31 cellular contexts compared by ENCODE assay signal in genomic region chr7:17962652-17963051, GRCh38.
"Had no signal": no experiment of that assay in that cellular context is flagged by ENCODE, and none has a peak within 500 bp of the region (broad histone marks: within the 10 kb centered on the region; RNA-seq: fewer than 3 reads in every experiment).

No MANE protein-coding gene starts in this region.

- H3K4me3 ChIP-seq: ovary, psoas muscle, skin epidermis, smooth muscle cell, spleen, suprapubic skin, testis, tibial artery, transverse colon, upper lobe of left lung, vagina had no signal

- H3K4me1 ChIP-seq: parathyroid adenoma, psoas muscle, spleen, suprapubic skin, testis, tibial artery, transverse colon, upper lobe of left lung, vagina had no signal

- H3K4me2 ChIP-seq: smooth muscle cell had no signal

- H3K27ac ChIP-seq: neutrophil, ovary, parathyroid adenoma, psoas muscle, skin epidermis, spleen, suprapubic skin, testis, tibial artery, transverse colon, upper lobe of left lung, vagina had no signal

- ATAC-seq: naive thymus-derived CD8-positive, alpha-beta T cell; natural killer cell treated with Interleukin-12 subunit alpha and Interleukin-12 subunit beta and Interleukin-15 and Interleukin-18, amount 100 ng/mL, for 72 hours; psoas muscle; right cardiac atrium; sciatic nerve; stimulated activated memory B cell treated with anti-CD40 and anti-IgM and Interleukin-4, amounts not matched to agents 10 μg/mL and 1 μg/mL and 100 μg/mL, for 72 hours; stimulated activated naive CD8-positive, alpha-beta T cell treated with anti-CD3 and anti-CD28 coated beads, Interleukin-15, amount 100 ng/mL, for 72 hours; stimulated activated naive CD8-positive, alpha-beta T cell treated with anti-CD3 and anti-CD28 coated beads, Interleukin-15, Interleukin-2, amounts not matched to agents 100 U/mL and 50 U/mL, for 24 hours had no signal

- H3K9ac ChIP-seq: parathyroid adenoma had no signal

- H3K9me3 ChIP-seq: neutrophil, ovary, psoas muscle, spleen, suprapubic skin, testis, tibial artery, transverse colon, upper lobe of left lung, vagina had no signal

- H3K27me3 ChIP-seq: neutrophil, ovary, spleen, suprapubic skin, testis, tibial artery, transverse colon, upper lobe of left lung, vagina had no signal

- H3K79me2 ChIP-seq: parathyroid adenoma had no signal

- DNase-seq: naive thymus-derived CD8-positive, alpha-beta T cell; nephron progenitor cell; occipital lobe; ovary; posterior cingulate gyrus; psoas muscle; right cardiac atrium; spleen; stimulated activated CD4-positive, alpha-beta T cell treated with anti-CD3 and anti-CD28 coated beads, Interleukin-12 subunit alpha, Interleukin-12 subunit beta, amount 100 ng/mL, for 4 hours; stimulated activated CD4-positive, alpha-beta T cell treated with anti-CD3 and anti-CD28 coated beads, Interleukin-1b, Interleukin-23, amount 100 ng/mL, for 48 hours; stimulated activated CD4-positive, alpha-beta T cell treated with anti-CD3 and anti-CD28 coated beads, Interleukin-4, amount 100 ng/mL, for 1 hour; stimulated activated CD4-positive, alpha-beta T cell treated with anti-CD3 and anti-CD28 coated beads, Interleukin-4, amount 100 ng/mL, for 4 hours; stimulated activated CD8-positive, alpha-beta memory T cell treated with anti-CD3 and anti-CD28 coated beads, Interleukin-4, amount 100 ng/mL, for 48 hours; stimulated activated naive CD4-positive, alpha-beta T cell; stimulated activated naive CD8-positive, alpha-beta T cell treated with anti-CD3 and anti-CD28 coated beads, Interleukin-15, amount 100 ng/mL, for 72 hours; stimulated activated naive CD8-positive, alpha-beta T cell treated with anti-CD3 and anti-CD28 coated beads, Interleukin-15, Interleukin-2, amounts not matched to agents 100 U/mL and 50 U/mL, for 24 hours; substantia nigra; testis; transverse colon; upper lobe of left lung had no signal

- H3K36me3 ChIP-seq: neutrophil, ovary, spleen, suprapubic skin, tibial artery, transverse colon, upper lobe of left lung, vagina had no signal

- FAIRE-seq: urothelium cell line had no signal

- H2AFZ ChIP-seq: parathyroid adenoma had no signal
